1 cellular context compared by ENCODE assay signal in genomic region chr14:91871401-91871800, GRCh38. TPM values are rescaled to one million over a fixed set of nuclear protein-coding genes. Genes with fewer than 3 reads are reported as not detected.
"Had no signal": no experiment of that assay in that cellular context is flagged by ENCODE, and none has a peak within 500 bp of the region (broad histone marks: within the 10 kb centered on the region; RNA-seq: fewer than 3 reads in every experiment).

No MANE protein-coding gene starts in this region.

RNA-seq across cellular contexts. Expression of gene TC2N, which starts 4.1 kb away (rescaled TPM):
- polyA plus RNA-seq: SK-N-SH had no signal
